ENCODE assay signal across 17 cellular contexts in the genomic region with DNA sequence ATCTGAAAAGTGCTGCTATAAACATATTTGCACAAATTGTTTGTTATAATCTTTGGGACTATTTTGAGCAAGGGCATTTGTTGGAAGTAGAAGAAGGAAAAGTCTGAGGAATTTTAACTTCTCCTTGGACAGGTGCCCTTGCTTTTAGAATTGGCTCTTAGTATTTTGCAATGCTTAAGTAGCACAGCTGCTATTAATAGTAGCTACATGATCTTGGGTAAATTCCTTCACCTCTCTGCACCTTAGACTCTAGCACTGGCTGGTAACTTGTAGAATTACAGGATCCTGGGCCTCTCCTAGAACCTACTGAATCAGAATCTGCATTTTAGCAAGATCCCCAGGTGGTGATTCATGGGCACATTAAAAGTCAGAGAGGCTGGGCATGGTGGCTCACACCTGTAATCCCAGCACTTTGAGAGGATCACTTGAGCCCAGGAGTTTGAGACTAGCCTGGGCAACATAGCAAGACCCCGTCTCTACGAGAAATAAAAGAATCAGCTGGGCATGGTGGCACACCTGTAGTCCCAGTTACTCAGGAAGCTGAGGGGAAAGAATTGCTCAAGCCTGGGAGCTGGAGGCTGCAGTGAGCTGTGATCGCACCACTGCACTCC. TPM values are rescaled to one million over a fixed set of nuclear protein-coding genes. Genes with fewer than 3 reads are reported as not detected.
"Had no signal": no experiment of that assay in that cellular context is flagged by ENCODE, and none has a peak within 500 bp of the region (broad histone marks: within the 10 kb centered on the region; RNA-seq: fewer than 3 reads in every experiment).

No MANE protein-coding gene starts in this region.

- H3K4me1 ChIP-seq: prostate gland, uterus had no signal

- H3K27ac ChIP-seq: prostate gland, spleen, tibial artery, uterus had no signal

- ATAC-seq: activated CD4-positive, alpha-beta T cell treated with anti-CD3 and anti-CD28 coated beads for 36 hours; effector memory CD8-positive, alpha-beta T cell; mucosa of descending colon; stimulated activated memory B cell treated with anti-CD40 and anti-IgM and Interleukin-4, amounts not matched to agents 10 μg/mL and 1 μg/mL and 100 μg/mL, for 72 hours had no signal

- H3K4me3 ChIP-seq: mucosa of descending colon, prostate gland, sigmoid colon, spleen, tibial artery, uterus had no signal

- DNase-seq: activated CD4-positive, alpha-beta T cell treated with anti-CD3 and anti-CD28 coated beads for 36 hours; activated CD4-positive, alpha-beta T cell treated with anti-CD3 and anti-CD28 coated beads, Interleukin-2, amount 50 U/mL, for 48 hours; effector memory CD8-positive, alpha-beta T cell; foreskin fibroblast; glutamatergic neuron; hypothalamus; mesenchymal stem cell; naive B cell; sigmoid colon; spleen; stimulated activated CD4-positive, alpha-beta T cell treated with anti-CD3 and anti-CD28 coated beads, Interleukin-4, amount 100 ng/mL, for 4 hours; SW 1271; tibial artery; uterus had no signal

- H3K27me3 ChIP-seq: sigmoid colon, spleen, uterus had no signal

- H3K36me3 ChIP-seq: prostate gland, sigmoid colon, spleen, tibial artery, uterus had no signal

- H3K9me3 ChIP-seq: mucosa of descending colon, prostate gland, sigmoid colon, tibial artery, uterus had no signal

RNA-seq across cellular contexts. Expression of a gene that starts 32.3 kb away (rescaled TPM):
- total RNA-seq: sigmoid colon had no signal
